34 cellular contexts compared by ENCODE assay signal in the genomic region with DNA sequence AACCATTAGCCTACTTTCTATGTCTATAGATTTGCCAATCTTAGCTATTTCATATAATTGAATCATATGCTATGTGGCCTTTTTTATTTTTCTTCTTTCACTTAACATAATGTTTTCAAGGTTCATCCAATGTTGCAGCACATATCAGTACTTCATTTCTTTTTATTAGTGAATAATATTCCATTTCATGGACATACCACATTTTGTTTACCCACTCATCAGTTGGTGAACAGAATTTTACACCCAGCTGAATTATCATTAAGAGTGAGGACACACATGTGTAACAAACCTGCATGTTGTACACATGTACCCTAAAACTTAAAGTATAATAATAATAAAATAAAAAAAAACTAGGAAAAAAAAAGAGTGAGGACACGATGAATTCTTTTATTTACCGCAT.
A peak's percentile ranks its signal among the peaks of the same experiment; 100 is the strongest.
DNase-seq lines count a peak whose midpoint lies in the region; ATAC-seq, FAIRE-seq and TF ChIP-seq lines count a peak whose summit lies in the region.
"Had no signal": no experiment of that assay in that cellular context is flagged by ENCODE, and none has a peak within 500 bp of the region (broad histone marks: within the 10 kb centered on the region; RNA-seq: fewer than 3 reads in every experiment).

No MANE protein-coding gene starts in this region.

- no peaks in the 10 kb centered on the region for H3K9me2 ChIP-seq in SK-N-SH

- H3K9ac ChIP-seq in SK-N-SH (no peak overlapping the region), K562 (ENCODE audit: insufficient read depth in 1 of 2, low read depth in 2 of 2, low read length in 2 of 2) (no peak overlapping the region)
- H3K9ac ChIP-seq: BLaER1; BLaER1 treated with 17β-estradiol and CSF1 and Interleukin-3, amounts not matched to agents 10 nM and 100 nM had no signal

- H3K27me3 ChIP-seq in SK-N-SH (ENCODE audit: insufficient read depth) (no peaks in the 10 kb centered on the region), K562 (ENCODE audit: control insufficient read depth in 2 of 2, insufficient read depth in 2 of 2, low read length in 2 of 2) (no peaks in the 10 kb centered on the region)
- H3K27me3 ChIP-seq: BE2C; BLaER1; BLaER1 treated with 17β-estradiol and CSF1 and Interleukin-3, amounts not matched to agents 10 nM and 100 nM had no signal

- no peak for FAIRE-seq in A549 (lab: Jason Lieb, UNC)
- FAIRE-seq in K562 (lab: Jason Lieb, UNC), result no peak
- FAIRE-seq: A204.1, D721Med had no signal

- no peaks in the 10 kb centered on the region for H3K4me1 Mint-ChIP-seq in mesothelial cell of epicardium
- H3K4me1 Mint-ChIP-seq: B cell; CD4-positive, alpha-beta memory T cell; CD4-positive, CD25-positive, alpha-beta regulatory T cell; CD8-positive, alpha-beta memory T cell had no signal

- intact Hi-C loops in K562 (cut with micrococcal nuclease), result no loop called here

- H2AFZ ChIP-seq in SK-N-SH (ENCODE audit: low read depth) (no peak overlapping the region), K562 (ENCODE audit: low read depth, low read length) (no peak overlapping the region)

- H3K4me3 Mint-ChIP-seq in mesothelial cell of epicardium, result no peak overlapping the region
- H3K4me3 Mint-ChIP-seq: B cell; CD14-positive monocyte; CD4-positive, alpha-beta memory T cell; CD4-positive, alpha-beta T cell; CD4-positive, CD25-positive, alpha-beta regulatory T cell; CD8-positive, alpha-beta memory T cell; CD8-positive, alpha-beta T cell had no signal

- TF ChIP-seq POLR2A in A549 (IDR thresholded peaks at IDR 0.05; ENCODE audit: low read length) (no peak), K562 (conservative IDR thresholded peaks at IDR 0.05) (no peak)

- H3K9me1 ChIP-seq in K562 (ENCODE audit: control insufficient read depth, insufficient read depth, low read length), result no peaks in the 10 kb centered on the region

- no peaks in the 10 kb centered on the region for H3K36me3 Mint-ChIP-seq in mesothelial cell of epicardium
- H3K36me3 Mint-ChIP-seq: CD14-positive monocyte; CD4-positive, alpha-beta memory T cell; CD4-positive, CD25-positive, alpha-beta regulatory T cell; CD8-positive, alpha-beta T cell had no signal

- POLR2A ChIA-PET in SK-N-SH (lab: Yijun Ruan, JAX), result no interaction called here
- POLR2A ChIA-PET in A549 (lab: Yijun Ruan, JAX), result no interaction called here
- POLR2A ChIA-PET in K562 (lab: Yijun Ruan, JAX), result no interaction called here

- no peak for TF ChIP-seq RAD21 in SK-N-SH (IDR thresholded peaks at IDR 0.05; ENCODE audit: low read length)
- no peak for TF ChIP-seq RAD21 in A549 (conservative IDR thresholded peaks at IDR 0.05 in 1 of 2, IDR thresholded peaks at IDR 0.05 in 1 of 2)
- TF ChIP-seq RAD21 in K562 (CRISPR knock-in tag; conservative IDR thresholded peaks at IDR 0.05 in 1 of 2, IDR thresholded peaks at IDR 0.05 in 1 of 2), result no peak

- in situ Hi-C loops in K562 (cut with MboI), result no loop called here

- TF ChIP-seq CTCF in SK-N-SH (IDR thresholded peaks at IDR 0.05) (no peak), A549 (IDR thresholded peaks at IDR 0.05) (no peak), K562 (IDR thresholded peaks at IDR 0.05 in 2 of 3, conservative IDR thresholded peaks at IDR 0.05 in 1 of 3; ENCODE audit: insufficient read depth in 2 of 3, low read depth in 1 of 3, low read length in 3 of 3) (no peak), mesothelial cell of epicardium (IDR thresholded peaks at IDR 0.05; ENCODE audit: unreplicated experiment) (no peak)

- H3K9me3 ChIP-seq in SK-N-SH, result no peaks in the 10 kb centered on the region
- peaks cover 15% of the 10 kb centered on the region for H3K9me3 ChIP-seq in A549
- no peaks in the 10 kb centered on the region for H3K9me3 ChIP-seq in K562 (replicated peaks; ENCODE audit: control insufficient read depth, insufficient read depth, low read depth, low read length)
- H3K9me3 ChIP-seq: BE2C had no signal

- H3K4me2 ChIP-seq in SK-N-SH (no peak overlapping the region), A549 (no peak overlapping the region), K562 (ENCODE audit: insufficient read depth, low read length) (no peak overlapping the region)
- H3K4me2 ChIP-seq: BLaER1; BLaER1 treated with 17β-estradiol and CSF1 and Interleukin-3, amounts not matched to agents 10 nM and 100 nM had no signal

- H3K79me2 ChIP-seq in SK-N-SH (ENCODE audit: insufficient read depth) (no peaks in the 10 kb centered on the region), K562 (ENCODE audit: control insufficient read depth, insufficient read depth, low read length) (no peaks in the 10 kb centered on the region)

- no peaks in the 10 kb centered on the region for H3K27me3 Mint-ChIP-seq in mesothelial cell of epicardium (ENCODE audit: low read depth)
- H3K27me3 Mint-ChIP-seq: B cell; CD4-positive, alpha-beta T cell had no signal

- DNase-seq in SK-N-SH, result no peak
- no peak for DNase-seq in A549 (ENCODE audit: low read depth in 1 of 2, low spot score in 1 of 2)
- DNase-seq in K562 (ENCODE audit: extremely low read depth in 1 of 4, low spot score in 3 of 4), result no peak
- no peak for DNase-seq in mesothelial cell of epicardium (ENCODE audit: low spot score in 2 of 2, unreplicated experiment in 2 of 2)
- DNase-seq in HuH-7.5 (ENCODE audit: low spot score), result no peak
- DNase-seq: 8988T; ACHN; AML-193; BE2C; C1 segment of cervical spinal cord; Caco-2; Calu3; CD4-positive, alpha-beta memory T cell; CD4-positive, alpha-beta T cell; CD4-positive, CD25-positive, alpha-beta regulatory T cell; CD8-positive, alpha-beta memory T cell; CD8-positive, alpha-beta T cell; COR-L47; DMS 273 treated with DMSO at 0.1 percent for 48 hours; DMS153; DMS53; DMS79; DMS79 treated with DMSO at 0.1 percent for 48 hours; DND-41; EL had no signal

- no peak overlapping the region for H3K27ac Mint-ChIP-seq in mesothelial cell of epicardium
- H3K27ac Mint-ChIP-seq: B cell; CD14-positive monocyte; CD4-positive, alpha-beta T cell; CD4-positive, CD25-positive, alpha-beta regulatory T cell; CD8-positive, alpha-beta T cell had no signal

- H3K4me3 ChIP-seq in SK-N-SH (ENCODE audit: low read depth in 2 of 2, low read length in 1 of 2) (no peak overlapping the region), A549 (no peak overlapping the region), K562 (no peak overlapping the region)
- H3K4me3 ChIP-seq: BLaER1; BLaER1 treated with 17β-estradiol and CSF1 and Interleukin-3, amounts not matched to agents 10 nM and 100 nM had no signal

- H3K27ac ChIP-seq in SK-N-SH (ENCODE audit: low read depth in 2 of 2, low read length in 1 of 2) (no peak overlapping the region), A549 (peak overlapping the region; percentile 75 to 84; a peak in 4 of 6 replicates), K562 (ENCODE audit: extremely low read depth, low read depth, low read length) (no peak overlapping the region)
- H3K27ac ChIP-seq: 22Rv1; BLaER1; BLaER1 treated with 17β-estradiol and CSF1 and Interleukin-3, amounts not matched to agents 10 nM and 100 nM; C4-2B had no signal

- BruUV-seq in K562 (replicated peaks; lab: Mats Ljungman, UMichigan), result no TSS peak

- H3K36me3 ChIP-seq in SK-N-SH (replicated peaks in 1 of 2; ENCODE audit: control insufficient read depth in 1 of 2, insufficient read depth in 2 of 2, low read length in 1 of 2), result no peaks in the 10 kb centered on the region
- no peaks in the 10 kb centered on the region for H3K36me3 ChIP-seq in K562 (ENCODE audit: control insufficient read depth, insufficient read depth, low read length)
- H3K36me3 ChIP-seq: BE2C; BLaER1; BLaER1 treated with 17β-estradiol and CSF1 and Interleukin-3, amounts not matched to agents 10 nM and 100 nM had no signal

- TF ChIP-seq EP300 in SK-N-SH (IDR thresholded peaks at IDR 0.05; ENCODE audit: borderline replicate concordance in 1 of 2, low read depth in 1 of 2, low read length in 1 of 2) (no peak), A549 (IDR thresholded peaks at IDR 0.05) (no peak), K562 (IDR thresholded peaks at IDR 0.05; ENCODE audit: low read length) (no peak)

- H3F3A ChIP-seq in SK-N-SH (replicated peaks; ENCODE audit: insufficient read depth), result no peaks in the 10 kb centered on the region

- H4K20me1 ChIP-seq in SK-N-SH (ENCODE audit: insufficient read depth) (no peaks in the 10 kb centered on the region), K562 (replicated peaks; ENCODE audit: control insufficient read depth, insufficient read depth, low read length) (no peaks in the 10 kb centered on the region)
- H4K20me1 ChIP-seq: BLaER1; BLaER1 treated with 17β-estradiol and CSF1 and Interleukin-3, amounts not matched to agents 10 nM and 100 nM had no signal

- no peaks in the 10 kb centered on the region for H3K4me1 ChIP-seq in SK-N-SH (ENCODE audit: control insufficient read depth in 1 of 2, insufficient read depth in 2 of 2, low read depth in 1 of 2, low read length in 1 of 2)
- H3K4me1 ChIP-seq in A549, result peaks cover 20% of the 10 kb centered on the region
- no peaks in the 10 kb centered on the region for H3K4me1 ChIP-seq in K562 (replicated peaks in 1 of 2; ENCODE audit: control insufficient read depth in 2 of 2, insufficient read depth in 2 of 2, low read length in 2 of 2)
- H3K4me1 ChIP-seq: BE2C; BLaER1; BLaER1 treated with 17β-estradiol and CSF1 and Interleukin-3, amounts not matched to agents 10 nM and 100 nM; Caco-2 had no signal

- ATAC-seq in SK-N-SH treated with all-trans-retinoic acid at 6 μM for 48 hours (no peak), A549 (no peak), K562 (no peak)
- ATAC-seq: CD8-positive, alpha-beta T cell had no signal

- WGBS in SK-N-SH (ENCODE audit: low lambda C conversion rate), result 90% methylated on average over 2 of the region's 2 CpGs
- 92% methylated on average over 2 of the region's 2 CpGs for WGBS in A549 (ENCODE audit: missing lambda C conversion rate)
- 0% methylated on average over 2 of the region's 2 CpGs for WGBS in K562 (ENCODE audit: insufficient coverage, low coverage, missing lambda C conversion rate)

- CTCF ChIA-PET in SK-N-SH (lab: Yijun Ruan, JAX) (interaction anchor here (1.9 kb wide), 1 partner anchor 111 kb away, joined by 8 read pairs; no protein-coding TSS in a partner anchor), A549 (lab: Yijun Ruan, JAX) (interaction anchor here (1.0 to 1.5 kb wide), 3 partner anchors 10 to 82 kb away, joined by 3 to 8 read pairs (median 6); a partner anchor contains a TSS), K562 (lab: Yijun Ruan, JAX; ENCODE audit: low intra/inter-chr PET ratio) (no interaction called here)

- peaks cover 20% of the 10 kb centered on the region for H3K9me3 Mint-ChIP-seq in mesothelial cell of epicardium

TF ChIP-seq in A549, 52 proteins besides CTCF, POLR2A, EP300 and RAD21 (continues in another document):
- TF ChIP-seq EHF (CRISPR knock-in tag; IDR thresholded peaks at IDR 0.05) (no peak), RARB (CRISPR knock-in tag; IDR thresholded peaks at IDR 0.05) (no peak)

TF ChIP-seq in K562, 482 proteins besides CTCF, POLR2A, EP300 and RAD21 (continues in another document):
- no peak for TF ChIP-seq BHLHE40 (IDR thresholded peaks at IDR 0.05; ENCODE audit: low read length)
- TF ChIP-seq NFE2 (IDR thresholded peaks at IDR 0.05; ENCODE audit: low read depth), result no peak
- TF ChIP-seq GTF2F1 (IDR thresholded peaks at IDR 0.05; ENCODE audit: low read depth, low read length), result no peak
- no peak for TF ChIP-seq SAP30 (IDR thresholded peaks at IDR 0.05; ENCODE audit: borderline replicate concordance, insufficient read depth, low read depth, low read length, poor library complexity, severe bottlenecking)
- TF ChIP-seq ZNF146 (CRISPR knock-in tag; IDR thresholded peaks at IDR 0.05; ENCODE audit: unreplicated experiment), result peak; percentile 21
- no peak for TF ChIP-seq POLR3G (IDR thresholded peaks at IDR 0.05; ENCODE audit: extremely low read depth, insufficient read length, insufficient replicate concordance)

Comparison
In these comparisons a context has a peak if more than half of its experiments do, and no peak if none do; other contexts are left out.
1. H3K27ac ChIP-seq: peak in A549 (2 of 2); none in SK-N-SH (0 of 2) and K562 (single experiment).